Comparison of ENCODE assay signal across 23 cellular contexts in genomic region chr6:152598421-152598820, GRCh38. TPM values are rescaled to one million over a fixed set of nuclear protein-coding genes. Genes with fewer than 3 reads are reported as not detected.
A peak's percentile ranks its signal among the peaks of the same experiment; 100 is the strongest.
DNase-seq lines count a peak whose midpoint lies in the region; ATAC-seq and TF ChIP-seq lines count a peak whose summit lies in the region.
"Had no signal": no experiment of that assay in that cellular context is flagged by ENCODE, and none has a peak within 500 bp of the region (broad histone marks: within the 10 kb centered on the region; RNA-seq: fewer than 3 reads in every experiment).

No MANE protein-coding gene starts in this region.

- no peaks in the 10 kb centered on the region for H3K9me3 ChIP-seq in left ventricle myocardium inferior (replicated peaks)
- no peaks in the 10 kb centered on the region for H3K9me3 ChIP-seq in MG63
- H3K9me3 ChIP-seq: esophagus muscularis mucosa, sigmoid colon, upper lobe of left lung had no signal

- H3K4me1 ChIP-seq in left ventricle myocardium inferior, result peaks cover 35% of the 10 kb centered on the region
- H3K4me1 ChIP-seq: sigmoid colon had no signal

- H3K36me3 ChIP-seq in left ventricle myocardium inferior, result no peaks in the 10 kb centered on the region
- no peaks in the 10 kb centered on the region for H3K36me3 ChIP-seq in MG63
- H3K36me3 ChIP-seq: esophagus muscularis mucosa, sigmoid colon, upper lobe of left lung had no signal

- no peak for ATAC-seq in left cardiac atrium
- ATAC-seq in HG02642 (IDR thresholded peaks at IDR 0.05; ENCODE audit: poor library complexity, unreplicated experiment), result no peak
- ATAC-seq: left colon, T-cell had no signal

- peak overlapping the region; percentile 64 for H3K27ac ChIP-seq in left ventricle myocardium inferior (replicated peaks)

- intact Hi-C loops in left ventricle myocardium inferior (cut with micrococcal nuclease), result no loop called here
- intact Hi-C loops in left cardiac atrium (cut with DNase I), result no loop called here

- no peak for TF ChIP-seq CTCF in left ventricle myocardium inferior (IDR thresholded peaks at IDR 0.05; ENCODE audit: borderline replicate concordance)
- no peak for TF ChIP-seq CTCF in foreskin fibroblast (IDR thresholded peaks at IDR 0.05; ENCODE audit: low read depth, low read length)

- no peaks in the 10 kb centered on the region for H3K27me3 ChIP-seq in left ventricle myocardium inferior (ENCODE audit: low read depth)
- peaks cover 3% of the 10 kb centered on the region; the same call in 1 of the 2 replicates for H3K27me3 ChIP-seq in MG63
- H3K27me3 ChIP-seq: esophagus muscularis mucosa, sigmoid colon, upper lobe of left lung had no signal

- H3K4me3 ChIP-seq in left ventricle myocardium inferior (no peak overlapping the region), foreskin fibroblast (ENCODE audit: low read depth in 1 of 2, low read length in 2 of 2) (no peak overlapping the region), MG63 (no peak overlapping the region)
- H3K4me3 ChIP-seq: esophagus muscularis mucosa, sigmoid colon, upper lobe of left lung had no signal

- DNase-seq in left ventricle myocardium inferior, result no peak
- DNase-seq in left cardiac atrium, result no peak
- peak; percentile 20 to 42 for DNase-seq in foreskin fibroblast
- DNase-seq in renal cortical epithelial cell (ENCODE audit: low read depth), result peak; percentile 32
- DNase-seq in NCI-H2227 (lab: John Stamatoyannopoulos, UW; ENCODE audit: unreplicated experiment), result no peak
- no peak for DNase-seq in MG63
- DNase-seq in CD1c-positive myeloid dendritic cell (ENCODE audit: extremely low spot score), result no peak
- DNase-seq: activated CD8-positive, alpha-beta memory T cell treated with anti-CD3 and anti-CD28 coated beads for 24 hours; activated naive CD4-positive, alpha-beta T cell treated with Interleukin-2 at 50 U/mL for 16 hours; activated T-cell treated with anti-CD3 and anti-CD28 coated beads, Interleukin-2, amount 50 U/mL, for 24 hours; amygdala; DMS79 treated with DMSO at 0.1 percent for 48 hours; endodermal cell; H7; left colon; NCI-H1694; NCI-H524 treated with DMSO at 0.1 percent for 48 hours; SHP77 treated with DMSO at 0.1 percent for 48 hours; sigmoid colon; T-cell; upper lobe of left lung had no signal

RNA-seq across cellular contexts. Expression of gene SYNE1, which starts 38.7 kb away (rescaled TPM):
- total RNA-seq in left ventricle myocardium inferior (105 TPM), left cardiac atrium (100 to 1,000 TPM in 1 of 2 donors, 10 to 100 TPM in 1; 93.4 to 112 TPM), renal cortical epithelial cell (39.1 and 195 TPM in 2 replicates)
- total RNA-seq in MG63 (2014; rRNA removed; shearing (Covaris generic); ENCODE audit: low replicate concordance), result 10.8 and 52.5 TPM in 2 replicates

Comparison
In these comparisons a context has a peak if more than half of its experiments do, and no peak if none do; other contexts are left out.
1. DNase-seq: peak in foreskin fibroblast (2 of 2) and renal cortical epithelial cell (single experiment); none in left ventricle myocardium inferior (single experiment), left cardiac atrium (single experiment), NCI-H2227 (single experiment), MG63 (single experiment) and CD1c-positive myeloid dendritic cell (single experiment).